ENCODE assay signal across 12 cellular contexts in the genomic region with DNA sequence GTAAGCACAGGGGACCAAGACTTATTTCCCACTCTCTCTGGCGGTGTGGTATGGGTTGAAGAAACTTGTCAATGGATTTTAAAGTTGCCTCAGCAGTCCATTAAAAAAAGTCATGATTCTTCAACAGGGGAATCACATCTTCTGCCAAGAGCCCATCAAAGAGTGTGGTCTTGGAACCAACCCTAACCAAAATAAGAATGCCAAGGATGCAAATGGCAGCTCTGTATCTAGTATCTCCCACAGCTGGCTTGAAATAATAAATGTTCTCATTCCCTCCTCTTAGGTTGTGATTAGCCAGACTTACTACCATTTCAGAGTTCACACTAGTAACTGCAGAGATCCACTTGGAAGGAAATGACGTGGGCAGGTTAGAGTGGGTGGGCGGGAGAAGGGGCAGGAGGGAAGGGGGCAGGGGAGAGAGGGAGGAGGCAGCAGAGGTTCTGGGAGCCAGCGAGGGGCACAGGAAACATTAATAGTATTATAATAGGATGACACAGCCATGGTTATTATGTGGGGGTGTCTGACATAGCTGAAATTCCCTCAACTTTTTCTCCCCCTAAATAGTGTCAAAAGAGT.
"Had no signal": no experiment of that assay in that cellular context is flagged by ENCODE, and none has a peak within 500 bp of the region (broad histone marks: within the 10 kb centered on the region; RNA-seq: fewer than 3 reads in every experiment).

No MANE protein-coding gene starts in this region.

- H3K27ac ChIP-seq: body of pancreas, vagina had no signal

- H3K36me3 ChIP-seq: vagina had no signal

- H3K9me3 ChIP-seq: body of pancreas, vagina had no signal

- H3K4me3 ChIP-seq: body of pancreas, vagina had no signal

- H3K27ac Mint-ChIP-seq: activated CD8-positive, alpha-beta T cell treated with anti-CD3 and anti-CD28 coated beads, Interleukin-2, amount 10 ng/mL, durations not matched to agents 7 days and 5 days; activated T-helper 1 cell treated with anti-CD3 and anti-CD28 coated beads, Interleukin-12 subunit alpha, Interleukin-12 subunit beta, Interleukin-2, Interleukin-4 antibody, amounts not matched to agents 30 ng/mL and 10 ng/mL and 1 ng/mL, durations not matched to agents 14 hours and 24 hours and 36 hours; dendritic cell treated with granulocyte-macrophage colony-stimulating factor and Interleukin-4, amounts not matched to agents 40 ng/mL and 50 ng/mL, for 4 days; WTC11 had no signal

- DNase-seq: activated CD4-positive, alpha-beta T cell treated with anti-CD3 and anti-CD28 coated beads for 48 hours; activated CD8-positive, alpha-beta memory T cell treated with anti-CD3 and anti-CD28 coated beads, Interleukin-2, amount 50 U/mL, for 48 hours; activated CD8-positive, alpha-beta T cell treated with anti-CD3 and anti-CD28 coated beads, Interleukin-2, amount 10 ng/mL, durations not matched to agents 7 days and 5 days; activated naive CD4-positive, alpha-beta T cell treated with Interleukin-2 at 50 U/mL for 16 hours; body of pancreas; left cardiac atrium; stimulated activated CD4-positive, alpha-beta T cell treated with anti-CD3 and anti-CD28 coated beads, Interleukin-4, amount 100 ng/mL, for 4 hours had no signal

- H3K27me3 ChIP-seq: body of pancreas, vagina had no signal

- H3K4me3 Mint-ChIP-seq: activated CD8-positive, alpha-beta T cell treated with anti-CD3 and anti-CD28 coated beads, Interleukin-2, amount 10 ng/mL, durations not matched to agents 7 days and 5 days; activated T-helper 1 cell treated with anti-CD3 and anti-CD28 coated beads, Interleukin-12 subunit alpha, Interleukin-12 subunit beta, Interleukin-2, Interleukin-4 antibody, amounts not matched to agents 30 ng/mL and 10 ng/mL and 1 ng/mL, durations not matched to agents 14 hours and 24 hours and 36 hours; dendritic cell treated with granulocyte-macrophage colony-stimulating factor and Interleukin-4, amounts not matched to agents 40 ng/mL and 50 ng/mL, for 4 days; WTC11 had no signal

- H3K9me3 Mint-ChIP-seq: activated T-helper 1 cell treated with anti-CD3 and anti-CD28 coated beads, Interleukin-12 subunit alpha, Interleukin-12 subunit beta, Interleukin-2, Interleukin-4 antibody, amounts not matched to agents 30 ng/mL and 10 ng/mL and 1 ng/mL, durations not matched to agents 14 hours and 24 hours and 36 hours; dendritic cell treated with granulocyte-macrophage colony-stimulating factor and Interleukin-4, amounts not matched to agents 40 ng/mL and 50 ng/mL, for 4 days; nephron; WTC11 had no signal

- ATAC-seq: activated CD8-positive, alpha-beta T cell treated with anti-CD3 and anti-CD28 coated beads, Interleukin-2, amount 10 ng/mL, durations not matched to agents 7 days and 5 days; body of pancreas; left cardiac atrium; WTC11 had no signal
